In the genomic region with DNA sequence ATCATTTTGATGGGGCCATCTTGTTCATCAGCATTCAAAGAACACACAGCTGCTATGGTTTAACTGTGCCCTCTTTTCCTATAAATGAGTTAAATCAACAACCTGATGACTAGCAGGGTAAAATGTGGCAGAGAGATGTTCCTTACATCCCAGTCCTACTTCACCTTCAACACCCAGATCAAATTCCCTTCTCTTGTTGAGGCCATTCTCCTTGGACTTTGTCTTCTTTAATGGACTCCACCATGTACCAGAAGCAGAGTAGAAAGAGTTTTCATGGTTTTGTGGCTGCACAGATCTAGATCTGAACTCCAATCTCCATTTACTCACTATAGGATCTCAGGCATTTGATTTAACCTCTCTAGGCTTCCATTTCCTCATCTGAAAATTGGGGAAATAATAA, we compare ENCODE assay signal across 2 cellular contexts.
TF ChIP-seq lines count a peak whose summit lies in the region.

No MANE protein-coding gene starts in this region.

TF ChIP-seq in HepG2, 621 proteins besides CTCF, POLR2A, EP300 and RAD21 (continues in another document):
- TF ChIP-seq, protein P1, sequence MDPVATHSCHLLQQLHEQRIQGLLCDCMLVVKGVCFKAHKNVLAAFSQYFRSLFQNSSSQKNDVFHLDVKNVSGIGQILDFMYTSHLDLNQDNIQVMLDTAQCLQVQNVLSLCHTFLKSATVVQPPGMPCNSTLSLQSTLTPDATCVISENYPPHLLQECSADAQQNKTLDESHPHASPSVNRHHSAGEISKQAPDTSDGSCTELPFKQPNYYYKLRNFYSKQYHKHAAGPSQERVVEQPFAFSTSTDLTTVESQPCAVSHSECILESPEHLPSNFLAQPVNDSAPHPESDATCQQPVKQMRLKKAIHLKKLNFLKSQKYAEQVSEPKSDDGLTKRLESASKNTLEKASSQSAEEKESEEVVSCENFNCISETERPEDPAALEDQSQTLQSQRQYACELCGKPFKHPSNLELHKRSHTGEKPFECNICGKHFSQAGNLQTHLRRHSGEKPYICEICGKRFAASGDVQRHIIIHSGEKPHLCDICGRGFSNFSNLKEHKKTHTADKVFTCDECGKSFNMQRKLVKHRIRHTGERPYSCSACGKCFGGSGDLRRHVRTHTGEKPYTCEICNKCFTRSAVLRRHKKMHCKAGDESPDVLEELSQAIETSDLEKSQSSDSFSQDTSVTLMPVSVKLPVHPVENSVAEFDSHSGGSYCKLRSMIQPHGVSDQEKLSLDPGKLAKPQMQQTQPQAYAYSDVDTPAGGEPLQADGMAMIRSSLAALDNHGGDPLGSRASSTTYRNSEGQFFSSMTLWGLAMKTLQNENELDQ (CRISPR knock-in tag; IDR thresholded peaks at IDR 0.05; ENCODE audit: borderline replicate concordance): no peak
- TF ChIP-seq ZNF441 (CRISPR knock-in tag; IDR thresholded peaks at IDR 0.05; ENCODE audit: borderline replicate concordance) (peak; percentile 13; the same call in 1 of the 2 replicates), CC2D1A (CRISPR knock-in tag; IDR thresholded peaks at IDR 0.05) (no peak), ZKSCAN8 (CRISPR knock-in tag; IDR thresholded peaks at IDR 0.05; ENCODE audit: borderline replicate concordance) (no peak), NR2F1 (CRISPR knock-in tag; IDR thresholded peaks at IDR 0.05) (no peak), ZNF343 (CRISPR knock-in tag; IDR thresholded peaks at IDR 0.05) (no peak), STAT5B (CRISPR knock-in tag; IDR thresholded peaks at IDR 0.05) (no peak), MIER3 (CRISPR knock-in tag; IDR thresholded peaks at IDR 0.05; ENCODE audit: borderline replicate concordance) (no peak), CHD2 (IDR thresholded peaks at IDR 0.05; ENCODE audit: low read depth, low read length) (no peak), LCORL (IDR thresholded peaks at IDR 0.05) (no peak), LCORL (CRISPR knock-in tag; IDR thresholded peaks at IDR 0.05) (0 out of 2 replicates have a peak, but pooled peaks have one; percentile 3), ZFY (CRISPR knock-in tag; IDR thresholded peaks at IDR 0.05) (no peak), ZMYM2 (CRISPR knock-in tag; IDR thresholded peaks at IDR 0.05) (no peak), HBP1 (CRISPR knock-in tag; IDR thresholded peaks at IDR 0.05; ENCODE audit: low read depth) (no peak), REPIN1 (CRISPR knock-in tag; IDR thresholded peaks at IDR 0.05; ENCODE audit: borderline replicate concordance, low read depth) (no peak)
- TF ChIP-seq, protein P2, sequence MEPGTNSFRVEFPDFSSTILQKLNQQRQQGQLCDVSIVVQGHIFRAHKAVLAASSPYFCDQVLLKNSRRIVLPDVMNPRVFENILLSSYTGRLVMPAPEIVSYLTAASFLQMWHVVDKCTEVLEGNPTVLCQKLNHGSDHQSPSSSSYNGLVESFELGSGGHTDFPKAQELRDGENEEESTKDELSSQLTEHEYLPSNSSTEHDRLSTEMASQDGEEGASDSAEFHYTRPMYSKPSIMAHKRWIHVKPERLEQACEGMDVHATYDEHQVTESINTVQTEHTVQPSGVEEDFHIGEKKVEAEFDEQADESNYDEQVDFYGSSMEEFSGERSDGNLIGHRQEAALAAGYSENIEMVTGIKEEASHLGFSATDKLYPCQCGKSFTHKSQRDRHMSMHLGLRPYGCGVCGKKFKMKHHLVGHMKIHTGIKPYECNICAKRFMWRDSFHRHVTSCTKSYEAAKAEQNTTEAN (CRISPR knock-in tag; conservative IDR thresholded peaks at IDR 0.05): 0 out of 2 replicates have a peak, but pooled peaks have one; percentile 11
- TF ChIP-seq, protein P3, sequence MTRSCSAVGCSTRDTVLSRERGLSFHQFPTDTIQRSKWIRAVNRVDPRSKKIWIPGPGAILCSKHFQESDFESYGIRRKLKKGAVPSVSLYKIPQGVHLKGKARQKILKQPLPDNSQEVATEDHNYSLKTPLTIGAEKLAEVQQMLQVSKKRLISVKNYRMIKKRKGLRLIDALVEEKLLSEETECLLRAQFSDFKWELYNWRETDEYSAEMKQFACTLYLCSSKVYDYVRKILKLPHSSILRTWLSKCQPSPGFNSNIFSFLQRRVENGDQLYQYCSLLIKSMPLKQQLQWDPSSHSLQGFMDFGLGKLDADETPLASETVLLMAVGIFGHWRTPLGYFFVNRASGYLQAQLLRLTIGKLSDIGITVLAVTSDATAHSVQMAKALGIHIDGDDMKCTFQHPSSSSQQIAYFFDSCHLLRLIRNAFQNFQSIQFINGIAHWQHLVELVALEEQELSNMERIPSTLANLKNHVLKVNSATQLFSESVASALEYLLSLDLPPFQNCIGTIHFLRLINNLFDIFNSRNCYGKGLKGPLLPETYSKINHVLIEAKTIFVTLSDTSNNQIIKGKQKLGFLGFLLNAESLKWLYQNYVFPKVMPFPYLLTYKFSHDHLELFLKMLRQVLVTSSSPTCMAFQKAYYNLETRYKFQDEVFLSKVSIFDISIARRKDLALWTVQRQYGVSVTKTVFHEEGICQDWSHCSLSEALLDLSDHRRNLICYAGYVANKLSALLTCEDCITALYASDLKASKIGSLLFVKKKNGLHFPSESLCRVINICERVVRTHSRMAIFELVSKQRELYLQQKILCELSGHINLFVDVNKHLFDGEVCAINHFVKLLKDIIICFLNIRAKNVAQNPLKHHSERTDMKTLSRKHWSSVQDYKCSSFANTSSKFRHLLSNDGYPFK (CRISPR knock-in tag; IDR thresholded peaks at IDR 0.05; ENCODE audit: borderline replicate concordance): no peak
- TF ChIP-seq, protein P4, sequence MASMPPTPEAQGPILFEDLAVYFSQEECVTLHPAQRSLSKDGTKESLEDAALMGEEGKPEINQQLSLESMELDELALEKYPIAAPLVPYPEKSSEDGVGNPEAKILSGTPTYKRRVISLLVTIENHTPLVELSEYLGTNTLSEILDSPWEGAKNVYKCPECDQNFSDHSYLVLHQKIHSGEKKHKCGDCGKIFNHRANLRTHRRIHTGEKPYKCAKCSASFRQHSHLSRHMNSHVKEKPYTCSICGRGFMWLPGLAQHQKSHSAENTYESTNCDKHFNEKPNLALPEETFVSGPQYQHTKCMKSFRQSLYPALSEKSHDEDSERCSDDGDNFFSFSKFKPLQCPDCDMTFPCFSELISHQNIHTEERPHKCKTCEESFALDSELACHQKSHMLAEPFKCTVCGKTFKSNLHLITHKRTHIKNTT (CRISPR knock-in tag; IDR thresholded peaks at IDR 0.05): no peak

TF ChIP-seq in SK-N-SH, 30 proteins besides CTCF, POLR2A, EP300 and RAD21 (continued from another document):
- TF ChIP-seq, protein P5, sequence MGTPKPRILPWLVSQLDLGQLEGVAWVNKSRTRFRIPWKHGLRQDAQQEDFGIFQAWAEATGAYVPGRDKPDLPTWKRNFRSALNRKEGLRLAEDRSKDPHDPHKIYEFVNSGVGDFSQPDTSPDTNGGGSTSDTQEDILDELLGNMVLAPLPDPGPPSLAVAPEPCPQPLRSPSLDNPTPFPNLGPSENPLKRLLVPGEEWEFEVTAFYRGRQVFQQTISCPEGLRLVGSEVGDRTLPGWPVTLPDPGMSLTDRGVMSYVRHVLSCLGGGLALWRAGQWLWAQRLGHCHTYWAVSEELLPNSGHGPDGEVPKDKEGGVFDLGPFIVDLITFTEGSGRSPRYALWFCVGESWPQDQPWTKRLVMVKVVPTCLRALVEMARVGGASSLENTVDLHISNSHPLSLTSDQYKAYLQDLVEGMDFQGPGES (IDR thresholded peaks at IDR 0.05; ENCODE audit: low read depth, low read length): no peak
